22 cellular contexts compared by ENCODE assay signal in genomic region chr10:43094091-43094484, GRCh38.
"Had no signal": no experiment of that assay in that cellular context is flagged by ENCODE, and none has a peak within 500 bp of the region (broad histone marks: within the 10 kb centered on the region; RNA-seq: fewer than 3 reads in every experiment).

No MANE protein-coding gene starts in this region.

- H3K27me3 ChIP-seq: colonic mucosa, MG63, SJCRH30 had no signal

- H3K27ac ChIP-seq: breast epithelium, colonic mucosa, RWPE1, SJCRH30 had no signal

- ATAC-seq: activated CD8-positive, alpha-beta T cell treated with anti-CD3 and anti-CD28 coated beads, Interleukin-2, amount 10 ng/mL, durations not matched to agents 7 days and 5 days; T-helper 17 cell had no signal

- H3K9me3 ChIP-seq: breast epithelium, colonic mucosa, MG63, SJCRH30 had no signal

- H3K36me3 ChIP-seq: breast epithelium, colonic mucosa, MG63, SJCRH30 had no signal

- H3K4me3 ChIP-seq: breast epithelium, colonic mucosa, MG63, SJCRH30 had no signal

- H3K4me1 ChIP-seq: breast epithelium, colonic mucosa, SJCRH30 had no signal

- DNase-seq: activated CD4-positive, alpha-beta T cell treated with anti-CD3 and anti-CD28 coated beads for 48 hours; activated CD4-positive, alpha-beta T cell treated with anti-CD3 and anti-CD28 coated beads, Interleukin-2, amount 50 U/mL, for 4 hours; activated CD4-positive, CD25-positive, alpha-beta regulatory T cell treated with anti-CD3 and anti-CD28 coated beads, Interleukin-2, amount 50 U/mL, for 72 hours; activated CD8-positive, alpha-beta memory T cell treated with anti-CD3 and anti-CD28 coated beads, Interleukin-2, amount 50 U/mL, for 48 hours; activated CD8-positive, alpha-beta T cell treated with anti-CD3 and anti-CD28 coated beads, Interleukin-2, amount 10 ng/mL, durations not matched to agents 7 days and 5 days; activated naive CD4-positive, alpha-beta T cell treated with anti-CD3 and anti-CD28 coated beads, Interleukin-2, amount 50 U/mL, for 16 hours; activated naive CD8-positive, alpha-beta T cell treated with anti-CD3 and anti-CD28 coated beads, Interleukin-2, amount 10 ng/mL, durations not matched to agents 7 days and 5 days; activated T-cell treated with anti-CD3 and anti-CD28 coated beads, Interleukin-2, amount 50 U/mL, for 1 hour; aorta; colonic mucosa; MG63; NCI-H1105 treated with DMSO at 0.1 percent for 48 hours; NCI-H1694 treated with DMSO at 0.1 percent for 48 hours; NCI-H2029 treated with DMSO at 0.1 percent for 48 hours; NCI-H446; NCI-H748 treated with DMSO at 0.1 percent for 48 hours; Right ventricle myocardium superior; SJCRH30; T-helper 17 cell; T-helper 9 cell had no signal
